10 cellular contexts compared by ENCODE assay signal in the genomic region with DNA sequence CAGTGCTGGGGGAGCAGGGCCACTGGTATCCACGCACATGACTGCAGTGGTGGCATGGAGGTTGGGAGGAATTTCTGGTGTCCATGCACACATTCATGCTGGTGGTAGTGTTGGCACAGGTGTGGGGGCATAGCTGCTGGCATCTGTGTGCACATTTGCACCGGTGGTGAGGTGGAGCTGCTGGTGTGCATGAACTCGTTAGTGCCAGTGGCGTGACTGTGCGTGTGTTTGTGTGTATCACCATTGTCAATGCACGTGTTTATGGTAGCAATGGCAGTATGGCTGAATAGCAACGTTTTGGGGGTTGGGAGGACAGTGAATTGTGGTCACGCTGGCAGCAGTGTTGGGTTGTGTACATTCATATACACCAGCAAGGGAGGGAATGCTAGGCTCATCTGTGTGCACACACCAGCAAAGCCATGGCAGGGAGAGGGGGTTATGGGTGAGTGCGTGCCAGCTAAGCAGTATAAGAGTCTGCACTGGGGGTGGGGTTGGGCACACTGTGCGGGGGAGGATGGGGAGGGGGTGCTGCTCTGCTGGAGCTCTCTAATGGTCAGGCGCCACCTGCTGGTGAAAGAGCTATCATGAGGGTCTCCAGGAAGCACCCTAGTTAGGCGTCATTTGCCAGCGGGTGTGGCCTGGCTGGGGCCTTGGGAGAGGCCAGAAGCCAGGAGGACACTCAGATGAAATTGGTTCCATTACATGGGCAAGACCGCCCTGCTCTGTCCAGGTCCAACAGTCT.
DNase-seq lines count a peak whose midpoint lies in the region; TF ChIP-seq lines count a peak whose summit lies in the region.
"Had no signal": no experiment of that assay in that cellular context is flagged by ENCODE, and none has a peak within 500 bp of the region (broad histone marks: within the 10 kb centered on the region; RNA-seq: fewer than 3 reads in every experiment).

No MANE protein-coding gene starts in this region.

- peak overlapping the region in 8 of 11 experiments; percentile 24 to 58 (median 46); a peak in 14 of 22 replicates for H3K4me2 ChIP-seq in BLaER1 treated with 17β-estradiol and CSF1 and Interleukin-3, amounts not matched to agents 10 nM and 100 nM
- H3K4me2 ChIP-seq in hepatocyte: no peak overlapping the region

- no peak overlapping the region for H3K4me3 ChIP-seq in BLaER1 treated with 17β-estradiol and CSF1 and Interleukin-3, amounts not matched to agents 10 nM and 100 nM
- no peak overlapping the region for H3K4me3 ChIP-seq in SJCRH30
- no peak overlapping the region for H3K4me3 ChIP-seq in hepatocyte
- H3K4me3 ChIP-seq in vagina: no peak overlapping the region
- H3K4me3 ChIP-seq: esophagus muscularis mucosa had no signal

- H3K36me3 ChIP-seq in BLaER1 treated with 17β-estradiol and CSF1 and Interleukin-3, amounts not matched to agents 10 nM and 100 nM: no peaks in the 10 kb centered on the region
- H3K36me3 ChIP-seq in SJCRH30 (no peaks in the 10 kb centered on the region), hepatocyte (replicated peaks; ENCODE audit: insufficient read depth, low read depth) (no peaks in the 10 kb centered on the region), vagina (no peaks in the 10 kb centered on the region)
- H3K36me3 ChIP-seq: esophagus muscularis mucosa had no signal

- H3K4me1 ChIP-seq in BLaER1 treated with 17β-estradiol and CSF1 and Interleukin-3, amounts not matched to agents 10 nM and 100 nM: peaks cover 0 to 13% (median 11%) of the 10 kb centered on the region in 10 experiments; a peak in 11 of 20 replicates
- H3K4me1 ChIP-seq in SJCRH30: no peaks in the 10 kb centered on the region
- no peaks in the 10 kb centered on the region for H3K4me1 ChIP-seq in hepatocyte (ENCODE audit: insufficient read depth)
- H3K4me1 ChIP-seq in vagina: no peaks in the 10 kb centered on the region
- H3K4me1 ChIP-seq: esophagus muscularis mucosa had no signal

- H3K9me3 ChIP-seq in BLaER1 treated with 17β-estradiol and CSF1 and Interleukin-3, amounts not matched to agents 10 nM and 100 nM (replicated peaks in 1 of 11): peaks cover 0 to 17% (median 7%) of the 10 kb centered on the region in 11 experiments; a peak in 14 of 22 replicates
- H3K9me3 ChIP-seq in SJCRH30 (replicated peaks) (no peaks in the 10 kb centered on the region), hepatocyte (ENCODE audit: low read depth) (no peaks in the 10 kb centered on the region), vagina (no peaks in the 10 kb centered on the region)
- H3K9me3 ChIP-seq: esophagus muscularis mucosa had no signal

- intact Hi-C loops in vagina (cut with DNase I): no loop called here

- no peak for TF ChIP-seq POLR2A in vagina (IDR thresholded peaks at IDR 0.05)

- DNase-seq in SJCRH30 (peak; percentile 30 to 51), hepatocyte (ENCODE audit: low spot score) (peak; percentile 40), NK-92 (lab: John Stamatoyannopoulos, UW; ENCODE audit: unreplicated experiment) (no peak), vagina (ENCODE audit: extremely low spot score in 2 of 2) (no peak), retina (no peak)
- DNase-seq in effector CD8-positive, alpha-beta T cell (lab: John Stamatoyannopoulos, UW): no peak
- DNase-seq: occipital lobe had no signal

- H4K20me1 ChIP-seq in BLaER1 treated with 17β-estradiol and CSF1 and Interleukin-3, amounts not matched to agents 10 nM and 100 nM: no peaks in the 10 kb centered on the region
- no peaks in the 10 kb centered on the region for H4K20me1 ChIP-seq in hepatocyte (ENCODE audit: insufficient read depth, poor library complexity, severe bottlenecking)

- TF ChIP-seq CTCF in GM12872 (IDR thresholded peaks at IDR 0.05; ENCODE audit: insufficient read depth, low read depth, low read length): peak; percentile 58
- TF ChIP-seq CTCF in hepatocyte (IDR thresholded peaks at IDR 0.05; ENCODE audit: poor library complexity): peak; percentile 25
- no peak for TF ChIP-seq CTCF in vagina (IDR thresholded peaks at IDR 0.05)

- 94% methylated on average over 10 of the region's 14 CpGs for WGBS in hepatocyte (ENCODE audit: low lambda C conversion rate, missing lambda C conversion rate)

- no peak overlapping the region for H3K9ac ChIP-seq in BLaER1 treated with 17β-estradiol and CSF1 and Interleukin-3, amounts not matched to agents 10 nM and 100 nM

- no peaks in the 10 kb centered on the region for H3K9me2 ChIP-seq in hepatocyte (replicated peaks; ENCODE audit: insufficient read depth)

- H3K27me3 ChIP-seq in BLaER1 treated with 17β-estradiol and CSF1 and Interleukin-3, amounts not matched to agents 10 nM and 100 nM: no peaks in the 10 kb centered on the region
- H3K27me3 ChIP-seq in SJCRH30 (no peaks in the 10 kb centered on the region), hepatocyte (no peaks in the 10 kb centered on the region), vagina (no peaks in the 10 kb centered on the region)
- H3K27me3 ChIP-seq: esophagus muscularis mucosa had no signal

- no peak overlapping the region for H3K27ac ChIP-seq in BLaER1 treated with 17β-estradiol and CSF1 and Interleukin-3, amounts not matched to agents 10 nM and 100 nM
- H3K27ac ChIP-seq in SJCRH30 (no peak overlapping the region), hepatocyte (no peak overlapping the region), vagina (no peak overlapping the region)
- H3K27ac ChIP-seq: esophagus muscularis mucosa had no signal

- no peaks in the 10 kb centered on the region for H3K79me2 ChIP-seq in hepatocyte

- H2AFZ ChIP-seq in hepatocyte: no peak overlapping the region

Comparison
In these comparisons a context has a peak if more than half of its experiments do, and no peak if none do; other contexts are left out.
1. CTCF ChIP-seq: peak in GM12872 (single experiment) and hepatocyte (single experiment); none in vagina (0 of 3).
2. DNase-seq: peak in SJCRH30 (2 of 2) and hepatocyte (single experiment); none in effector CD8-positive, alpha-beta T cell (single experiment), NK-92 (single experiment), vagina (0 of 2) and retina (single experiment).